ENCODE assay signal across 18 cellular contexts in the genomic region with DNA sequence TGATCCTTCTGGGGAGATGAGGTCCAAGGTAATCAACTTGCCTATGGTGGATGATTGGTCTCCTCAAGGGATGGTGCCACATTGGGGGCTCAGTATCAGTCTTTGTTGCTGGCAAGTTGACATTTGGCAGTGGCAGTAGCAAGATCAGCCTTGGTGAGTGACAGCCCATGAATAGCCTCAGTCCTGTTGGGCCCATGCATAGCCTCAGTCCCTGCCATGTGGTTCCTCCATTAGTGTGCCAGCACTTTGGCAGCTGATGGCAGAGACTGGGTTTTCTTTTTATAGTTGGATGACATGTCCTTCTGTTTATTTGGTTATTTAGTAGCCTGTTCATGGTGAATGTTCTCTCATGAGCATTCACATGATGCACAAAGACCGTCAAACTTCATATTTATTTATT.
DNase-seq lines count a peak whose midpoint lies in the region; ATAC-seq and TF ChIP-seq lines count a peak whose summit lies in the region.
"Had no signal": no experiment of that assay in that cellular context is flagged by ENCODE, and none has a peak within 500 bp of the region (broad histone marks: within the 10 kb centered on the region; RNA-seq: fewer than 3 reads in every experiment).

No MANE protein-coding gene starts in this region.

- H3K4me3 Mint-ChIP-seq in stimulated activated naive B cell treated with anti-CD40 and anti-IgM and Interleukin-4, amounts not matched to agents 10 μg/mL and 1 μg/mL and 100 μg/mL, for 72 hours, result no peak overlapping the region
- H3K4me3 Mint-ChIP-seq: B cell; CD4-positive, alpha-beta T cell; CD8-positive, alpha-beta T cell had no signal

- no peak overlapping the region for H3K27ac Mint-ChIP-seq in stimulated activated naive B cell treated with anti-CD40 and anti-IgM and Interleukin-4, amounts not matched to agents 10 μg/mL and 1 μg/mL and 100 μg/mL, for 72 hours
- H3K27ac Mint-ChIP-seq: B cell; CD4-positive, alpha-beta T cell; CD8-positive, alpha-beta T cell had no signal

- no peak overlapping the region for H3K4me3 ChIP-seq in heart left ventricle
- no peak overlapping the region for H3K4me3 ChIP-seq in left ventricle myocardium inferior
- no peak overlapping the region for H3K4me3 ChIP-seq in skeletal muscle tissue (ENCODE audit: low read length in 3 of 3)
- H3K4me3 ChIP-seq: A549; BLaER1 treated with 17β-estradiol and CSF1 and Interleukin-3, amounts not matched to agents 10 nM and 100 nM had no signal

- H3K36me3 ChIP-seq in heart left ventricle (no peaks in the 10 kb centered on the region), left ventricle myocardium inferior (no peaks in the 10 kb centered on the region), skeletal muscle tissue (ENCODE audit: control insufficient read depth in 3 of 3, insufficient read depth in 3 of 3, low read length in 3 of 3) (no peaks in the 10 kb centered on the region)
- H3K36me3 ChIP-seq: BLaER1 treated with 17β-estradiol and CSF1 and Interleukin-3, amounts not matched to agents 10 nM and 100 nM had no signal

- peaks cover 0 to 5% (median 0%) of the 10 kb centered on the region in 12 donors for H3K9me3 ChIP-seq in heart left ventricle
- H3K9me3 ChIP-seq in left ventricle myocardium inferior (replicated peaks), result peaks cover 4% of the 10 kb centered on the region
- peaks cover 0 to 3% (median 0%) of the 10 kb centered on the region in 3 donors for H3K9me3 ChIP-seq in skeletal muscle tissue (ENCODE audit: control insufficient read depth in 3 of 3, low read length in 3 of 3)
- H3K9me3 ChIP-seq: A549; BLaER1 treated with 17β-estradiol and CSF1 and Interleukin-3, amounts not matched to agents 10 nM and 100 nM; Caco-2 had no signal

- H3K9me3 Mint-ChIP-seq in stimulated activated naive B cell treated with anti-CD40 and anti-IgM and Interleukin-4, amounts not matched to agents 10 μg/mL and 1 μg/mL and 100 μg/mL, for 72 hours, result peaks cover 3 to 8% of the 10 kb centered on the region in 2 donors
- H3K9me3 Mint-ChIP-seq: CD4-positive, alpha-beta T cell had no signal

- H3K27ac ChIP-seq in heart left ventricle (no peak overlapping the region), left ventricle myocardium inferior (replicated peaks) (no peak overlapping the region), skeletal muscle tissue (ENCODE audit: low read depth, low read length) (peak overlapping the region; percentile 4)
- H3K27ac ChIP-seq: 22Rv1; A549; BLaER1 treated with 17β-estradiol and CSF1 and Interleukin-3, amounts not matched to agents 10 nM and 100 nM; C4-2B had no signal

- no peak overlapping the region for H3K9ac ChIP-seq in skeletal muscle tissue (ENCODE audit: low read depth in 1 of 3, low read length in 3 of 3)
- H3K9ac ChIP-seq: BLaER1 treated with 17β-estradiol and CSF1 and Interleukin-3, amounts not matched to agents 10 nM and 100 nM had no signal

- WGBS in heart left ventricle, 4 donors, result 46 to 65% (median 53%) methylated on average over 1 of the region's 1 CpG

- H3K27me3 ChIP-seq in heart left ventricle (no peaks in the 10 kb centered on the region), left ventricle myocardium inferior (ENCODE audit: low read depth) (no peaks in the 10 kb centered on the region), skeletal muscle tissue (ENCODE audit: control insufficient read depth in 3 of 3, insufficient read depth in 3 of 3, low read length in 3 of 3) (no peaks in the 10 kb centered on the region)
- H3K27me3 ChIP-seq: BLaER1 treated with 17β-estradiol and CSF1 and Interleukin-3, amounts not matched to agents 10 nM and 100 nM had no signal

- H3K27me3 Mint-ChIP-seq in stimulated activated naive B cell treated with anti-CD40 and anti-IgM and Interleukin-4, amounts not matched to agents 10 μg/mL and 1 μg/mL and 100 μg/mL, for 72 hours, result no peaks in the 10 kb centered on the region
- H3K27me3 Mint-ChIP-seq: B cell; CD4-positive, alpha-beta T cell had no signal

- H3K36me3 Mint-ChIP-seq in stimulated activated naive B cell treated with anti-CD40 and anti-IgM and Interleukin-4, amounts not matched to agents 10 μg/mL and 1 μg/mL and 100 μg/mL, for 72 hours, result no peaks in the 10 kb centered on the region
- H3K36me3 Mint-ChIP-seq: CD8-positive, alpha-beta T cell had no signal

- ATAC-seq in heart left ventricle (peak in 3 of 4 donors; percentile 39 to 63 (median 54)), left ventricle myocardium superior (peak; percentile 66), Right ventricle myocardium inferior (no peak)
- ATAC-seq in stimulated activated naive B cell treated with anti-CD40 and anti-IgM and Interleukin-4, amounts not matched to agents 10 μg/mL and 1 μg/mL and 100 μg/mL, for 72 hours (replicated peaks), result no peak
- ATAC-seq: A549; CD8-positive, alpha-beta T cell had no signal

- TF ChIP-seq CTCF in heart left ventricle (IDR thresholded peaks at IDR 0.05) (no peak), left ventricle myocardium inferior (IDR thresholded peaks at IDR 0.05; ENCODE audit: borderline replicate concordance) (no peak)

- intact Hi-C loops in heart left ventricle (cut with DNase I), result no loop called here
- intact Hi-C loops in left ventricle myocardium inferior (cut with micrococcal nuclease), result no loop called here
- intact Hi-C loops in left ventricle myocardium superior (cut with micrococcal nuclease), result no loop called here
- intact Hi-C loops in Right ventricle myocardium inferior (cut with DNase I), result no loop called here

- H3K4me1 Mint-ChIP-seq in stimulated activated naive B cell treated with anti-CD40 and anti-IgM and Interleukin-4, amounts not matched to agents 10 μg/mL and 1 μg/mL and 100 μg/mL, for 72 hours, result no peaks in the 10 kb centered on the region
- H3K4me1 Mint-ChIP-seq: B cell had no signal

- DNase-seq in heart left ventricle (peak in 1 of 5 donors; percentile 28), left ventricle myocardium inferior (no peak), left ventricle myocardium superior (no peak), Right ventricle myocardium inferior (ENCODE audit: missing footprints) (no peak)
- DNase-seq in stimulated activated naive B cell treated with anti-CD40 and anti-IgM and Interleukin-4, amounts not matched to agents 10 μg/mL and 1 μg/mL and 100 μg/mL, for 72 hours, result no peak
- DNase-seq: AML-193; Caco-2; Calu3; CD4-positive, alpha-beta T cell; CD8-positive, alpha-beta T cell; DMS79 treated with DMSO at 0.1 percent for 48 hours; GF-D8 had no signal

- H3K4me1 ChIP-seq in heart left ventricle, result peaks cover 0 to 8% (median 0%) of the 10 kb centered on the region in 12 donors
- H3K4me1 ChIP-seq in left ventricle myocardium inferior, result peaks cover 11% of the 10 kb centered on the region
- peaks cover 0 to 9% (median 2%) of the 10 kb centered on the region in 3 donors for H3K4me1 ChIP-seq in skeletal muscle tissue (ENCODE audit: control insufficient read depth in 3 of 3, insufficient read depth in 3 of 3, low read length in 3 of 3)
- H3K4me1 ChIP-seq: A549; BLaER1 treated with 17β-estradiol and CSF1 and Interleukin-3, amounts not matched to agents 10 nM and 100 nM; Caco-2 had no signal

- TF ChIP-seq POLR2A in heart left ventricle (IDR thresholded peaks at IDR 0.05), result no peak

Comparison
In these comparisons a context has a peak if more than half of its experiments do, and no peak if none do; other contexts are left out.
1. ATAC-seq: peak in heart left ventricle (3 of 4) and left ventricle myocardium superior (single experiment); none in Right ventricle myocardium inferior (single experiment) and stimulated activated naive B cell treated with anti-CD40 and anti-IgM and Interleukin-4, amounts not matched to agents 10 μg/mL and 1 μg/mL and 100 μg/mL, for 72 hours (0 of 2).